ENCODE assay signal across 18 cellular contexts in genomic region chr2:188894979-188895378, GRCh38.
DNase-seq lines count a peak whose midpoint lies in the region; FAIRE-seq and TF ChIP-seq lines count a peak whose summit lies in the region.
"Had no signal": no experiment of that assay in that cellular context is flagged by ENCODE, and none has a peak within 500 bp of the region (broad histone marks: within the 10 kb centered on the region; RNA-seq: fewer than 3 reads in every experiment).

No MANE protein-coding gene starts in this region.

- no peak for TF ChIP-seq CTCF in WERI-Rb-1 (IDR thresholded peaks at IDR 0.05; ENCODE audit: low read depth, low read length)

- FAIRE-seq in RCC 7860 (lab: Jason Lieb, UNC): peak; percentile 7
- peak; percentile 85 for FAIRE-seq in endometrium (lab: Jason Lieb, UNC)
- peak; percentile 26 for FAIRE-seq in small intestine (lab: Jason Lieb, UNC)
- FAIRE-seq: D721Med, GM12891, H54 had no signal

- H3K27me3 ChIP-seq in small intestine (ENCODE audit: control insufficient read depth in 2 of 2, insufficient read depth in 2 of 2, low read length in 2 of 2): no peaks in the 10 kb centered on the region
- no peaks in the 10 kb centered on the region for H3K27me3 ChIP-seq in WERI-Rb-1 (ENCODE audit: insufficient read depth, low read depth, severe bottlenecking)

- H3K36me3 ChIP-seq in small intestine (ENCODE audit: control insufficient read depth in 2 of 2, insufficient read depth in 2 of 2, low read length in 2 of 2): no peaks in the 10 kb centered on the region
- H3K36me3 ChIP-seq in WERI-Rb-1: no peaks in the 10 kb centered on the region

- H3K4me1 ChIP-seq in small intestine (ENCODE audit: control insufficient read depth in 2 of 2, insufficient read depth in 1 of 2, low read depth in 1 of 2, low read length in 1 of 2): no peaks in the 10 kb centered on the region
- H3K4me1 ChIP-seq: Caco-2 had no signal

- H3K9me3 ChIP-seq in small intestine (ENCODE audit: control insufficient read depth, low read depth) (no peaks in the 10 kb centered on the region), WERI-Rb-1 (ENCODE audit: severe bottlenecking) (no peaks in the 10 kb centered on the region)
- H3K9me3 ChIP-seq: Caco-2 had no signal

- DNase-seq in RCC 7860 (ENCODE audit: low spot score) (no peak), small intestine (no peak), kidney tubule cell (ENCODE audit: low spot score) (no peak), WERI-Rb-1 (no peak)
- DNase-seq in stimulated activated CD4-positive, alpha-beta T cell treated with anti-CD3 and anti-CD28 coated beads, Interleukin-4, amount 100 ng/mL, for 24 hours: no peak
- DNase-seq in activated T-cell treated with anti-CD3 and anti-CD28 coated beads, Interleukin-2, amount 50 U/mL, for 48 hours: no peak
- DNase-seq: AML-193; Caco-2; CD4-positive, alpha-beta T cell; HCEC 1CT; HFFc6 had no signal

- H3K4me3 ChIP-seq in small intestine (ENCODE audit: low read depth in 1 of 2, low read length in 2 of 2): no peak overlapping the region
- H3K4me3 ChIP-seq in WERI-Rb-1 (ENCODE audit: low read depth, low read length): no peak overlapping the region
- H3K4me3 ChIP-seq: GM23338 had no signal

- H3K27ac ChIP-seq in small intestine (ENCODE audit: low read depth in 1 of 2, low read length in 1 of 2): no peak overlapping the region
- no peak overlapping the region for H3K27ac ChIP-seq in WERI-Rb-1
- H3K27ac ChIP-seq: C4-2B, HL-60 had no signal
